In the genomic region with DNA sequence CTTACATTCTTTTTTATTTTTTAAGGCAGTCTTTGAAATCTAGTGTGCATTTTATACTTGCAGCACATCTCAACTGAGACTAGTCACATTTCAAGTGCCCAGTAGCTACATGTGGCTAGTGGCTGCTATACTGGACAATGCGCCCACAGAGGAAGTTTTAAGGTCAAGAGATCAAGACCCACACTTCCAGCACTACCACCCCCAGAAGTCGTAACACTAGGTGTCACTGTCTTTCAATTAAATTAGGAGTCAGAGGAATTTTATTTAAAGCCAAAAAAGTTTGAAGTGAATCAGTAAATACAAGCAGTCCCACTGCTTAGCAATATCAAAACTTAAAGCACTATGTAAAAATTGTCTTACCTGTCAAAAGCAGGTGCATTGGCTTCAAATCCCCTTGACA, we compare ENCODE assay signal across 14 cellular contexts. TPM values are rescaled to one million over a fixed set of nuclear protein-coding genes. Genes with fewer than 3 reads are reported as not detected.
DNase-seq lines count a peak whose midpoint lies in the region; TF ChIP-seq lines count a peak whose summit lies in the region.
"Had no signal": no experiment of that assay in that cellular context is flagged by ENCODE, and none has a peak within 500 bp of the region (broad histone marks: within the 10 kb centered on the region; RNA-seq: fewer than 3 reads in every experiment).

No MANE protein-coding gene starts in this region.

- no peaks in the 10 kb centered on the region for H3K27me3 ChIP-seq in MM.1S (replicated peaks; ENCODE audit: insufficient read depth, low read length)
- no peaks in the 10 kb centered on the region for H3K27me3 ChIP-seq in tibial nerve
- H3K27me3 ChIP-seq: adrenal gland, hepatocyte had no signal

- H3K36me3 ChIP-seq in MM.1S (replicated peaks; ENCODE audit: insufficient read depth, low read length) = no peaks in the 10 kb centered on the region
- H3K36me3 ChIP-seq in tibial nerve = peaks cover 0 to 57% (median 0%) of the 10 kb centered on the region in 3 donors

- no peaks in the 10 kb centered on the region for H3K79me2 ChIP-seq in MM.1S (ENCODE audit: low read length)
- H3K79me2 ChIP-seq: hepatocyte had no signal

- TF ChIP-seq POLR2A in tibial nerve (IDR thresholded peaks at IDR 0.05) = no peak

- no peak overlapping the region for H3K27ac ChIP-seq in MM.1S (ENCODE audit: low read length)
- no peak overlapping the region for H3K27ac ChIP-seq in VCaP
- H3K27ac ChIP-seq in tibial nerve = no peak overlapping the region
- H3K27ac ChIP-seq: adrenal gland, hepatocyte, thoracic aorta had no signal

- H3K9me3 ChIP-seq in MM.1S (replicated peaks; ENCODE audit: insufficient read depth, low read length) (no peaks in the 10 kb centered on the region), tibial nerve (no peaks in the 10 kb centered on the region)
- H3K9me3 ChIP-seq: adrenal gland, thoracic aorta had no signal

- no peaks in the 10 kb centered on the region; the same call in 1 of the 2 replicates for H4K20me1 ChIP-seq in MM.1S (ENCODE audit: insufficient read depth, low read length)

- H3K4me3 ChIP-seq in GM12865 (ENCODE audit: low read depth, low read length) (no peak overlapping the region), MM.1S (ENCODE audit: low read length) (no peak overlapping the region), tibial nerve (no peak overlapping the region)
- H3K4me3 ChIP-seq: adrenal gland, hepatocyte, thoracic aorta had no signal

- H2AFZ ChIP-seq in MM.1S (ENCODE audit: low read length) = no peak overlapping the region
- H2AFZ ChIP-seq: hepatocyte had no signal

- no peaks in the 10 kb centered on the region for H3F3A ChIP-seq in MM.1S (ENCODE audit: insufficient read depth, low read length)

- H3K4me1 ChIP-seq in MM.1S (ENCODE audit: low read length) (no peaks in the 10 kb centered on the region), tibial nerve (peaks cover 0 to under 1% (median 0%) of the 10 kb centered on the region in 4 donors)

- TF ChIP-seq CTCF in GM12865 (IDR thresholded peaks at IDR 0.05; ENCODE audit: insufficient read depth, low read depth, low read length, missing control alignments) (peak; percentile 10), MM.1S (IDR thresholded peaks at IDR 0.05; ENCODE audit: low read length) (peak; percentile 10; the same call in 1 of the 2 replicates), VCaP (conservative IDR thresholded peaks at IDR 0.05) (peak; percentile 32; the same call in 1 of the 2 replicates), tibial nerve (IDR thresholded peaks at IDR 0.05) (no peak)

- H3K4me2 ChIP-seq in MM.1S (ENCODE audit: low read depth, low read length) = no peak overlapping the region
- H3K4me2 ChIP-seq: hepatocyte had no signal

- H3K9ac ChIP-seq in MM.1S (ENCODE audit: low read length) = no peak overlapping the region

- TF ChIP-seq EP300 in tibial nerve (IDR thresholded peaks at IDR 0.05) = no peak

- no peaks in the 10 kb centered on the region for H3K9me2 ChIP-seq in MM.1S (replicated peaks; ENCODE audit: insufficient read depth, low read length)

- 55 to 78% methylated on average over 2 of the region's 2 CpGs for WGBS in tibial nerve, 2 donors

- peak; percentile 17 for DNase-seq in GM12865 (ENCODE audit: low read depth)
- DNase-seq in MM.1S = peak; percentile 30
- peak; percentile 67 to 74 for DNase-seq in lung microvascular endothelial cell (ENCODE audit: low read depth in 2 of 2)
- no peak for DNase-seq in NK-92 (lab: John Stamatoyannopoulos, UW; ENCODE audit: unreplicated experiment)
- DNase-seq in COR-L47 (lab: John Stamatoyannopoulos, UW) = no peak
- DNase-seq in tibial nerve (ENCODE audit: low spot score in 2 of 2) = no peak
- DNase-seq: activated CD8-positive, alpha-beta memory T cell treated with anti-CD3 and anti-CD28 coated beads for 24 hours; adrenal gland; DMS79 treated with DMSO at 0.1 percent for 48 hours; NCI-H1092; stimulated activated CD4-positive, alpha-beta T cell treated with anti-CD3 and anti-CD28 coated beads, Interleukin-4, amount 100 ng/mL, for 4 hours had no signal

RNA-seq across cellular contexts. Expression of a gene that starts 39.9 kb away (rescaled TPM):
- total RNA-seq in lung microvascular endothelial cell (7.0 and 7.7 TPM in 2 replicates), tibial nerve (10 to 100 TPM in 3 of 4 donors, 1 to 10 TPM in 1; 8.0 to 21.4 (median 13.3) TPM)

Comparison
In these comparisons a context has a peak if more than half of its experiments do, and no peak if none do; other contexts are left out.
1. DNase-seq: peak in GM12865 (single experiment), MM.1S (single experiment) and lung microvascular endothelial cell (2 of 2); none in NK-92 (single experiment), COR-L47 (single experiment) and tibial nerve (0 of 2).
2. CTCF ChIP-seq: peak in GM12865 (single experiment), MM.1S (single experiment) and VCaP (single experiment); none in tibial nerve (0 of 5).